Comparison of ENCODE assay signal across 1 cellular context in genomic region chr14:90759370-90760054, GRCh38.
TF ChIP-seq lines count a peak whose summit lies in the region.

No MANE protein-coding gene starts in this region.

TF ChIP-seq in SK-N-SH, 30 proteins besides CTCF, POLR2A, EP300 and RAD21:
- TF ChIP-seq PBX3 (IDR thresholded peaks at IDR 0.05), result no peak
- no peak for TF ChIP-seq RFX5 (IDR thresholded peaks at IDR 0.05; ENCODE audit: low read length)
- TF ChIP-seq ELF1 (IDR thresholded peaks at IDR 0.05), result no peak
- no peak for TF ChIP-seq JUND (IDR thresholded peaks at IDR 0.05)
- no peak for TF ChIP-seq RXRA (IDR thresholded peaks at IDR 0.05; ENCODE audit: borderline replicate concordance, low read depth)
- TF ChIP-seq GABPA (IDR thresholded peaks at IDR 0.05; ENCODE audit: low read depth), result no peak
- no peak for TF ChIP-seq SIN3A (IDR thresholded peaks at IDR 0.05; ENCODE audit: borderline replicate concordance, low read depth, low read length)
- TF ChIP-seq SMC3 (IDR thresholded peaks at IDR 0.05; ENCODE audit: low read depth, low read length), result no peak
- no peak for TF ChIP-seq FOSL2 (IDR thresholded peaks at IDR 0.05; ENCODE audit: borderline replicate concordance, low read depth)
- no peak for TF ChIP-seq GATA2 (CRISPR knock-in tag; IDR thresholded peaks at IDR 0.05)
- TF ChIP-seq, protein P1, sequence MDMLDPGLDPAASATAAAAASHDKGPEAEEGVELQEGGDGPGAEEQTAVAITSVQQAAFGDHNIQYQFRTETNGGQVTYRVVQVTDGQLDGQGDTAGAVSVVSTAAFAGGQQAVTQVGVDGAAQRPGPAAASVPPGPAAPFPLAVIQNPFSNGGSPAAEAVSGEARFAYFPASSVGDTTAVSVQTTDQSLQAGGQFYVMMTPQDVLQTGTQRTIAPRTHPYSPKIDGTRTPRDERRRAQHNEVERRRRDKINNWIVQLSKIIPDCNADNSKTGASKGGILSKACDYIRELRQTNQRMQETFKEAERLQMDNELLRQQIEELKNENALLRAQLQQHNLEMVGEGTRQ (IDR thresholded peaks at IDR 0.05; ENCODE audit: borderline replicate concordance, low read depth, low read length), result no peak
- TF ChIP-seq ZBTB33 (IDR thresholded peaks at IDR 0.05; ENCODE audit: borderline replicate concordance, low read depth), result no peak
- no peak for TF ChIP-seq YY1 (IDR thresholded peaks at IDR 0.05; ENCODE audit: low read depth)
